In genomic region chr12:10212623-10213131, GRCh38 we compare ENCODE assay signal across 1 cellular context.
TF ChIP-seq lines count a peak whose summit lies in the region.

Gene GABARAPL1 (plus strand): TSS chr12:10212877. CDS start chr12:10213130, 253 bp downstream.

TF ChIP-seq in GM12878, 131 proteins besides CTCF, POLR2A, EP300 and RAD21 (continued from another document):
- TF ChIP-seq CREB1 (IDR thresholded peaks at IDR 0.05; ENCODE audit: low read depth), result peak; percentile 90
- TF ChIP-seq CREM (IDR thresholded peaks at IDR 0.05; ENCODE audit: low read depth), result peak; percentile 67; the same call in 1 of the 2 replicates
- no peak for TF ChIP-seq SIX5 (IDR thresholded peaks at IDR 0.05; ENCODE audit: low read depth, low read length, severe bottlenecking)
- TF ChIP-seq ATF2 (IDR thresholded peaks at IDR 0.05; ENCODE audit: low read length), result peak; percentile 31; the same call in 1 of the 2 replicates
- TF ChIP-seq MEF2B (IDR thresholded peaks at IDR 0.05; ENCODE audit: partially characterized antibody, poor library complexity, severe bottlenecking), result peak; percentile 12
- TF ChIP-seq MTA2 (IDR thresholded peaks at IDR 0.05; ENCODE audit: low read depth), result no peak
- no peak for TF ChIP-seq ZSCAN29 (IDR thresholded peaks at IDR 0.05)
- no peak for TF ChIP-seq CHD2 (IDR thresholded peaks at IDR 0.05; ENCODE audit: borderline replicate concordance, low read depth, low read length)
- no peak for TF ChIP-seq CBFB (IDR thresholded peaks at IDR 0.05; ENCODE audit: low read depth)
- no peak for TF ChIP-seq ATF7 (IDR thresholded peaks at IDR 0.05; ENCODE audit: low read depth)
- TF ChIP-seq YBX1 (IDR thresholded peaks at IDR 0.05), result no peak
- no peak for TF ChIP-seq PAX5 (IDR thresholded peaks at IDR 0.05; ENCODE audit: borderline replicate concordance, low read depth, low read length)
- TF ChIP-seq SMAD1 (IDR thresholded peaks at IDR 0.05; ENCODE audit: low read depth, partially characterized antibody), result no peak
- TF ChIP-seq SREBF2 (IDR thresholded peaks at IDR 0.05; ENCODE audit: low read length), result no peak
- TF ChIP-seq ASH2L (IDR thresholded peaks at IDR 0.05; ENCODE audit: borderline replicate concordance, low read depth), result no peak
- no peak for TF ChIP-seq IRF4 (IDR thresholded peaks at IDR 0.05; ENCODE audit: low read depth, low read length)
- no peak for TF ChIP-seq GABPA (IDR thresholded peaks at IDR 0.05; ENCODE audit: low read depth)
- TF ChIP-seq, protein P1, sequence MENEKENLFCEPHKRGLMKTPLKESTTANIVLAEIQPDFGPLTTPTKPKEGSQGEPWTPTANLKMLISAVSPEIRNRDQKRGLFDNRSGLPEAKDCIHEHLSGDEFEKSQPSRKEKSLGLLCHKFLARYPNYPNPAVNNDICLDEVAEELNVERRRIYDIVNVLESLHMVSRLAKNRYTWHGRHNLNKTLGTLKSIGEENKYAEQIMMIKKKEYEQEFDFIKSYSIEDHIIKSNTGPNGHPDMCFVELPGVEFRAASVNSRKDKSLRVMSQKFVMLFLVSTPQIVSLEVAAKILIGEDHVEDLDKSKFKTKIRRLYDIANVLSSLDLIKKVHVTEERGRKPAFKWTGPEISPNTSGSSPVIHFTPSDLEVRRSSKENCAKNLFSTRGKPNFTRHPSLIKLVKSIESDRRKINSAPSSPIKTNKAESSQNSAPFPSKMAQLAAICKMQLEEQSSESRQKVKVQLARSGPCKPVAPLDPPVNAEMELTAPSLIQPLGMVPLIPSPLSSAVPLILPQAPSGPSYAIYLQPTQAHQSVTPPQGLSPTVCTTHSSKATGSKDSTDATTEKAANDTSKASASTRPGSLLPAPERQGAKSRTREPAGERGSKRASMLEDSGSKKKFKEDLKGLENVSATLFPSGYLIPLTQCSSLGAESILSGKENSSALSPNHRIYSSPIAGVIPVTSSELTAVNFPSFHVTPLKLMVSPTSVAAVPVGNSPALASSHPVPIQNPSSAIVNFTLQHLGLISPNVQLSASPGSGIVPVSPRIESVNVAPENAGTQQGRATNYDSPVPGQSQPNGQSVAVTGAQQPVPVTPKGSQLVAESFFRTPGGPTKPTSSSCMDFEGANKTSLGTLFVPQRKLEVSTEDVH (IDR thresholded peaks at IDR 0.05; ENCODE audit: low read depth, partially characterized antibody), result no peak
- no peak for TF ChIP-seq ZNF622 (IDR thresholded peaks at IDR 0.05)
- no peak for TF ChIP-seq JUND (IDR thresholded peaks at IDR 0.05; ENCODE audit: low read depth, low read length)
- no peak for TF ChIP-seq HDAC6 (IDR thresholded peaks at IDR 0.05; ENCODE audit: unreplicated experiment)
- no peak for TF ChIP-seq MEF2A (IDR thresholded peaks at IDR 0.05; ENCODE audit: insufficient read depth, low read depth, low read length)
- no peak for TF ChIP-seq TBL1XR1 (IDR thresholded peaks at IDR 0.05; ENCODE audit: low read depth, low read length)
- no peak for TF ChIP-seq SMARCA5 (IDR thresholded peaks at IDR 0.05)
- no peak for TF ChIP-seq ZNF384 (IDR thresholded peaks at IDR 0.05; ENCODE audit: borderline replicate concordance, low read depth, low read length)
- TF ChIP-seq RB1 (IDR thresholded peaks at IDR 0.05; ENCODE audit: borderline replicate concordance), result no peak
- no peak for TF ChIP-seq NR2F1 (conservative IDR thresholded peaks at IDR 0.05)
- TF ChIP-seq FOS (IDR thresholded peaks at IDR 0.05; ENCODE audit: borderline replicate concordance, extremely low read depth, insufficient read length), result no peak
- TF ChIP-seq, protein P2, sequence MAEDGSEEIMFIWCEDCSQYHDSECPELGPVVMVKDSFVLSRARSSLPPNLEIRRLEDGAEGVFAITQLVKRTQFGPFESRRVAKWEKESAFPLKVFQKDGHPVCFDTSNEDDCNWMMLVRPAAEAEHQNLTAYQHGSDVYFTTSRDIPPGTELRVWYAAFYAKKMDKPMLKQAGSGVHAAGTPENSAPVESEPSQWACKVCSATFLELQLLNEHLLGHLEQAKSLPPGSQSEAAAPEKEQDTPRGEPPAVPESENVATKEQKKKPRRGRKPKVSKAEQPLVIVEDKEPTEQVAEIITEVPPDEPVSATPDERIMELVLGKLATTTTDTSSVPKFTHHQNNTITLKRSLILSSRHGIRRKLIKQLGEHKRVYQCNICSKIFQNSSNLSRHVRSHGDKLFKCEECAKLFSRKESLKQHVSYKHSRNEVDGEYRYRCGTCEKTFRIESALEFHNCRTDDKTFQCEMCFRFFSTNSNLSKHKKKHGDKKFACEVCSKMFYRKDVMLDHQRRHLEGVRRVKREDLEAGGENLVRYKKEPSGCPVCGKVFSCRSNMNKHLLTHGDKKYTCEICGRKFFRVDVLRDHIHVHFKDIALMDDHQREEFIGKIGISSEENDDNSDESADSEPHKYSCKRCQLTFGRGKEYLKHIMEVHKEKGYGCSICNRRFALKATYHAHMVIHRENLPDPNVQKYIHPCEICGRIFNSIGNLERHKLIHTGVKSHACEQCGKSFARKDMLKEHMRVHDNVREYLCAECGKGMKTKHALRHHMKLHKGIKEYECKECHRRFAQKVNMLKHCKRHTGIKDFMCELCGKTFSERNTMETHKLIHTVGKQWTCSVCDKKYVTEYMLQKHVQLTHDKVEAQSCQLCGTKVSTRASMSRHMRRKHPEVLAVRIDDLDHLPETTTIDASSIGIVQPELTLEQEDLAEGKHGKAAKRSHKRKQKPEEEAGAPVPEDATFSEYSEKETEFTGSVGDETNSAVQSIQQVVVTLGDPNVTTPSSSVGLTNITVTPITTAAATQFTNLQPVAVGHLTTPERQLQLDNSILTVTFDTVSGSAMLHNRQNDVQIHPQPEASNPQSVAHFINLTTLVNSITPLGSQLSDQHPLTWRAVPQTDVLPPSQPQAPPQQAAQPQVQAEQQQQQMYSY (CRISPR knock-in tag; IDR thresholded peaks at IDR 0.05), result no peak
